14 cellular contexts compared by ENCODE assay signal in the genomic region with DNA sequence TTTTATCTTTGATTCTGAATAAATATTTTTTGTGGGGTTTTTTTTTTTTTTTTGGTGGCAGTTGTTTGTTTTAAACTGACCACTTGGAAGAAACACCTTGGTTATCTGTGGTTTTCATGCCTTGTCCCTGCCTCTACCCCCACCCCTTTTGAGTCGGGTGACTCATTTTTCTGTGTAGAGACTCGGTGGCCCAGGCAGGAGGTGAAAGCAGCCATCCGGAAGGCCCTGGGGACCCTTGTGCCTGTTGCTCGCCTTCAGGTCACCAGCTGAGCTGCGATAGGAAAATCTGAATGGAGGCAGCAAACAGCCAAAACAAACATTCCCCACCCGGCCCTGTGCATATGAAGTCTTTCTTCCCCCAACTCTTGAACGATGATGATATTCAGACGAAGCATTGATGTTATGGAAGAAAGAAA. TPM values are rescaled to one million over a fixed set of nuclear protein-coding genes. Genes with fewer than 3 reads are reported as not detected.
DNase-seq lines count a peak whose midpoint lies in the region; ATAC-seq and TF ChIP-seq lines count a peak whose summit lies in the region.
"Had no signal": no experiment of that assay in that cellular context is flagged by ENCODE, and none has a peak within 500 bp of the region (broad histone marks: within the 10 kb centered on the region; RNA-seq: fewer than 3 reads in every experiment).

No MANE protein-coding gene starts in this region.

- intact Hi-C loops in spleen (cut with DNase I; ENCODE audit: low total_unique reads), result no loop called here

- 62% methylated on average over 8 of the region's 8 CpGs for WGBS in liver
- 76 to 80% (median 78%) methylated on average over 8 of the region's 8 CpGs for WGBS in spleen, 5 donors

- peaks cover 5 to 10% (median 9%) of the 10 kb centered on the region in 3 donors for H3K4me1 Mint-ChIP-seq in CD8-positive, alpha-beta memory T cell

- no peak overlapping the region for H3K4me3 Mint-ChIP-seq in CD8-positive, alpha-beta memory T cell
- H3K4me3 Mint-ChIP-seq: central memory CD8-positive, alpha-beta T cell had no signal

- CTCF ChIA-PET in HEK293 (lab: Yijun Ruan, JAX), result no interaction called here
- CTCF ChIA-PET in CD8-positive, alpha-beta memory T cell (lab: Charles Lee), result no interaction called here

- no peak for TF ChIP-seq RAD21 in liver (IDR thresholded peaks at IDR 0.05)

- peaks cover 0 to 60% (median 6%) of the 10 kb centered on the region in 3 donors for H3K36me3 Mint-ChIP-seq in CD8-positive, alpha-beta memory T cell

- POLR2A ChIA-PET in HEK293 (lab: Yijun Ruan, JAX), result interaction anchor here (0.8 kb wide), 1 partner anchor 16 kb away, joined by 3 read pairs; no protein-coding TSS in a partner anchor
- POLR2A ChIA-PET in CD8-positive, alpha-beta memory T cell (lab: Charles Lee), result no interaction called here

- no peaks in the 10 kb centered on the region for H3K9me3 Mint-ChIP-seq in CD8-positive, alpha-beta memory T cell
- H3K9me3 Mint-ChIP-seq: central memory CD8-positive, alpha-beta T cell had no signal

- H3K9me3 ChIP-seq in HEK293 (ENCODE audit: control insufficient read depth, insufficient read depth, low read depth, low read length), result no peaks in the 10 kb centered on the region
- no peaks in the 10 kb centered on the region for H3K9me3 ChIP-seq in liver (ENCODE audit: control insufficient read depth in 4 of 4, low read length in 3 of 4)
- no peaks in the 10 kb centered on the region for H3K9me3 ChIP-seq in spleen
- no peaks in the 10 kb centered on the region for H3K9me3 ChIP-seq in CD8-positive, alpha-beta memory T cell (ENCODE audit: low read length)

- peaks cover 4 to 43% of the 10 kb centered on the region in 2 experiments; a peak in 2 of 3 replicates for H3K36me3 ChIP-seq in HEK293 (ENCODE audit: control insufficient read depth in 2 of 2, insufficient read depth in 1 of 2, low read length in 2 of 2)
- peaks cover 0 to 32% (median 23%) of the 10 kb centered on the region in 4 donors for H3K36me3 ChIP-seq in liver (ENCODE audit: control insufficient read depth in 4 of 4, insufficient read depth in 3 of 4, low read depth in 1 of 4, low read length in 3 of 4)
- H3K36me3 ChIP-seq in spleen, result peaks cover 0 to 63% (median 51%) of the 10 kb centered on the region in 6 donors
- peaks cover 18% of the 10 kb centered on the region for H3K36me3 ChIP-seq in CD8-positive, alpha-beta memory T cell (ENCODE audit: insufficient read depth, low read length)

- H3K4me1 ChIP-seq in HEK293 (ENCODE audit: control insufficient read depth, insufficient read depth, low read length) (peaks cover 11% of the 10 kb centered on the region), liver (ENCODE audit: control insufficient read depth in 4 of 4, insufficient read depth in 4 of 4, low read length in 3 of 4) (peaks cover 3 to 30% (median 21%) of the 10 kb centered on the region in 4 donors), spleen (peaks cover 8 to 92% (median 49%) of the 10 kb centered on the region in 6 donors)
- peaks cover 8% of the 10 kb centered on the region for H3K4me1 ChIP-seq in CD8-positive, alpha-beta memory T cell (ENCODE audit: insufficient read depth, low read length)

- no peak for TF ChIP-seq POLR2A in spleen (IDR thresholded peaks at IDR 0.05)

- no peak for ATAC-seq in HG03280 (IDR thresholded peaks at IDR 0.05; ENCODE audit: unreplicated experiment)

- no peaks in the 10 kb centered on the region for H3K27me3 Mint-ChIP-seq in CD8-positive, alpha-beta memory T cell
- H3K27me3 Mint-ChIP-seq: central memory CD8-positive, alpha-beta T cell had no signal

- no peaks in the 10 kb centered on the region for H3K27me3 ChIP-seq in liver (ENCODE audit: control insufficient read depth in 4 of 4, insufficient read depth in 4 of 4, low read length in 3 of 4)
- no peaks in the 10 kb centered on the region for H3K27me3 ChIP-seq in spleen (replicated peaks in 1 of 7)
- H3K27me3 ChIP-seq in CD8-positive, alpha-beta memory T cell (ENCODE audit: insufficient read depth, low read length, poor library complexity, severe bottlenecking), result no peaks in the 10 kb centered on the region

- peak overlapping the region in 1 of 8 donors; percentile 21 for H3K27ac Mint-ChIP-seq in CD8-positive, alpha-beta memory T cell

- H3K9ac ChIP-seq in liver (ENCODE audit: low read depth in 1 of 2, low read length in 2 of 2), result no peak overlapping the region

- TF ChIP-seq CTCF in HEK293 (tag by site-specific recombination; IDR thresholded peaks at IDR 0.05) (no peak), liver (IDR thresholded peaks at IDR 0.05; ENCODE audit: low read depth, low read length, missing input control) (no peak), spleen (IDR thresholded peaks at IDR 0.05 in 8 of 11, conservative IDR thresholded peaks at IDR 0.05 in 3 of 11) (no peak)

- DNase-seq in caudate nucleus (lab: John Stamatoyannopoulos, UW) (no peak), spleen (no peak), inferior parietal cortex (ENCODE audit: extremely low spot score) (no peak), activated T-cell treated with anti-CD3 and anti-CD28 coated beads for 4 hours (no peak)
- no peak for DNase-seq in CD8-positive, alpha-beta memory T cell
- DNase-seq: activated CD8-positive, alpha-beta memory T cell treated with anti-CD3 and anti-CD28 coated beads for 24 hours; GOT3; NCI-H187 treated with DMSO at 0.1 percent for 48 hours; SIG-M5; stimulated activated naive CD4-positive, alpha-beta T cell treated with Interleukin-2 at 50 U/mL for 16 hours had no signal

- H3K4me3 ChIP-seq in HEK293 (ENCODE audit: low read depth, low read length) (no peak overlapping the region), liver (ENCODE audit: low read depth in 1 of 3, low read length in 3 of 3) (no peak overlapping the region), spleen (no peak overlapping the region)
- H3K4me3 ChIP-seq in CD8-positive, alpha-beta memory T cell (ENCODE audit: low read length), result no peak overlapping the region

- H3K27ac ChIP-seq in HEK293 (ENCODE audit: extremely low read depth, low read depth, low read length), result no peak overlapping the region
- H3K27ac ChIP-seq in caudate nucleus (ENCODE audit: low read depth, low read length), result peak overlapping the region; percentile 14
- peak overlapping the region; percentile 74 to 79 for H3K27ac ChIP-seq in liver (ENCODE audit: low read depth in 1 of 2, low read length in 2 of 2)
- H3K27ac ChIP-seq in spleen, result peak overlapping the region in 7 of 8 donors; percentile 43 to 91 (median 86)
- H3K27ac ChIP-seq in CD8-positive, alpha-beta memory T cell (ENCODE audit: low read depth, low read length), result no peak overlapping the region

TF ChIP-seq in HEK293, 187 proteins besides CTCF, POLR2A, EP300 and RAD21 (continues in another document):
- TF ChIP-seq FEZF1 (tag by site-specific recombination; IDR thresholded peaks at IDR 0.05), result peak; percentile 41; the same call in 1 of the 2 replicates

TF ChIP-seq in liver, 16 proteins besides CTCF, POLR2A, EP300 and RAD21:
- TF ChIP-seq FOXA1 (IDR thresholded peaks at IDR 0.05) (no peak), NR2F2 (IDR thresholded peaks at IDR 0.05) (peak; percentile 64), EGR1 (IDR thresholded peaks at IDR 0.05; ENCODE audit: low read depth in 2 of 2) (no peak), JUND (IDR thresholded peaks at IDR 0.05) (peak in 1 of 2 donors; percentile 47)

RNA-seq across cellular contexts. Expression of gene CYP17A1, which starts 22.7 kb away (rescaled TPM):
- total RNA-seq in liver (1 to 10 TPM in 1 of 2 donors, not detected in 1; 1.0 TPM), spleen (1 to 10 TPM in 1 of 7 donors, not detected in 6; 1.0 TPM)
- polyA plus RNA-seq in liver (10 to 100 TPM in 1 of 2 donors, under 1 TPM in 1; 0.16 to 13.1 TPM), spleen (under 1 TPM in 2 of 3 donors, not detected in 1; 0.20 to 0.30 TPM)
- not detected for total RNA-seq in CD8-positive, alpha-beta memory T cell
- 0.13 TPM for polyA plus RNA-seq in CD8-positive, alpha-beta memory T cell

RNA-seq across cellular contexts. Expression of gene BORCS7, which starts 39.6 kb away (rescaled TPM):
- total RNA-seq in liver (10 to 100 TPM; 30.0 to 30.6 TPM), spleen (10 to 100 TPM; 18.8 to 32.7 (median 27.2) TPM)
- polyA plus RNA-seq in liver (10 to 100 TPM; 30.5 to 55.0 TPM), spleen (10 to 100 TPM; 20.6 to 44.8 (median 28.0) TPM)
- total RNA-seq in CD8-positive, alpha-beta memory T cell, result 10 to 100 TPM in 1 of 2 experiments, 1 to 10 TPM in 1; 9.8 to 11.3 TPM
- polyA plus RNA-seq in CD8-positive, alpha-beta memory T cell, result 39.2 TPM

RNA-seq across cellular contexts. Expression of gene AS3MT, which starts 54.8 kb away (rescaled TPM):
- total RNA-seq in liver, result 10 to 100 TPM; 18.8 to 38.1 TPM
- 10 to 100 TPM; 13.4 to 13.6 TPM for polyA plus RNA-seq in liver
- 10 to 100 TPM in 4 of 7 donors, 1 to 10 TPM in 3; 4.3 to 19.0 (median 10.4) TPM for total RNA-seq in spleen
- polyA plus RNA-seq in spleen, result 10 to 100 TPM in 1 of 3 donors, 1 to 10 TPM in 2; 6.3 to 16.6 (median 8.7) TPM
- total RNA-seq in CD8-positive, alpha-beta memory T cell, result under 1 TPM in 1 of 2 experiments, not detected in 1; 0.44 TPM
- polyA plus RNA-seq in CD8-positive, alpha-beta memory T cell, result not detected

Comparison
In these comparisons a context has a peak if more than half of its experiments do, and no peak if none do; other contexts are left out.
1. H3K27ac ChIP-seq: peak in caudate nucleus (single experiment), liver (2 of 2) and spleen (7 of 8); none in HEK293 (single experiment) and CD8-positive, alpha-beta memory T cell (single experiment).